8 cellular contexts compared by ENCODE assay signal in the genomic region with DNA sequence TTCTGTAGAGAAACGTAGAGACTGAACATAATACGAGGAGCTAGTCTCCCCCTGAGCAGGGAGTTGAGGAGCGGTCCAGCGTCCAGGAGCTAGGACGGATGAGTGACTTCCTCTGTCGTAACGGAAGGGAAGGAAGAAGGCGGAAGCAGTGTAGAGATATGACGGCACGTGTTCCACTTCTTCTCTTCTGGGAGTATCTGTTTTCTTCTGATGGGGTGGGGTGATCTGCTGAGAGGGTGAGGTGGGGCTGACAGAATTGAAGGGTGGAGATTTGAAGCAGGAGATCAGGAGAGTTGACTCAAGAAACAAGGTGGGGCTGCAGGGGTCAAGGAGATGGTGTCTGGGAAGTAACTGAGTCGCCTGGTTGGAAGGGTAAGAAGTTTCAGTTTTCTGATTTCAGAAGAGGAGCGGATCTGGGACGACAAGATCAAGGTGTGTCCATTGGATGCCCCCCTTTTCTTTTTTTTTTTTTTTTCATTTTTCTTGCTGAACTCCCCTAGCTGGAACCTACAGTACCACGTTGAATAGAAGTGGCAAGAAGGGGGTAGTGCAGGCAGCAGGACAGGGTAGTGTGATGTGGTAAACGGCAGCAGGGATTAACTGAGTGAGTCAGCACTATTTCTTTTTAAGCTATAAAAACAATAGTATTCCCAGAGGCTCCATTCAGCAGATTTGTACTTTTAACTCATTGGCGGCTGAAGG. TPM values are rescaled to one million over a fixed set of nuclear protein-coding genes. Genes with fewer than 3 reads are reported as not detected.
DNase-seq lines count a peak whose midpoint lies in the region; ATAC-seq and TF ChIP-seq lines count a peak whose summit lies in the region.

No MANE protein-coding gene starts in this region.

- intact Hi-C loops in thyroid gland (cut with DNase I) = loop anchor here (5.0 kb wide), 1 partner anchor 46 kb away; no protein-coding TSS in a partner anchor

- no peak overlapping the region for H3K27ac ChIP-seq in RWPE2 (ENCODE audit: poor library complexity, severe bottlenecking)
- no peak overlapping the region for H3K27ac ChIP-seq in rectal smooth muscle tissue (ENCODE audit: low read depth, low read length)
- H3K27ac ChIP-seq in thyroid gland = no peak overlapping the region

- no peak overlapping the region for H3K4me3 ChIP-seq in RWPE2 (ENCODE audit: severe bottlenecking)
- no peak overlapping the region for H3K4me3 ChIP-seq in epithelial cell of esophagus (ENCODE audit: low read length)
- H3K4me3 ChIP-seq in rectal smooth muscle tissue (ENCODE audit: low read length) = peak overlapping the region; percentile 10
- no peak overlapping the region for H3K4me3 ChIP-seq in thyroid gland (replicated peaks in 1 of 3)

- no peak overlapping the region for H3K9ac ChIP-seq in rectal smooth muscle tissue (ENCODE audit: low read length)

- H3K27me3 ChIP-seq in RWPE2 (ENCODE audit: insufficient read depth, poor library complexity, severe bottlenecking) (no peaks in the 10 kb centered on the region), rectal smooth muscle tissue (ENCODE audit: control insufficient read depth, insufficient read depth, low read length) (no peaks in the 10 kb centered on the region), thyroid gland (no peaks in the 10 kb centered on the region)

- ATAC-seq in RWPE2 (ENCODE audit: low read depth) (peak; percentile 84), HG03159 (IDR thresholded peaks at IDR 0.05; ENCODE audit: unreplicated experiment) (no peak), HG02885 (IDR thresholded peaks at IDR 0.05; ENCODE audit: poor library complexity, unreplicated experiment) (no peak)

- WGBS in thyroid gland, 2 donors = 44 to 51% methylated on average over 16 of the region's 16 CpGs

- DNase-seq in GF-D8 (lab: John Stamatoyannopoulos, UW) (peak; percentile 49), RWPE2 (ENCODE audit: low spot score) (no peak), epithelial cell of esophagus (ENCODE audit: low read depth) (peak; percentile 73), SIG-M5 treated with dmso at 0.1 percent for 504 hours (lab: John Stamatoyannopoulos, UW; ENCODE audit: unreplicated experiment) (no peak), thyroid gland (no peak)

- H3K4me1 ChIP-seq in RWPE2 (ENCODE audit: insufficient read depth, poor library complexity, severe bottlenecking) (peaks cover 12% of the 10 kb centered on the region), rectal smooth muscle tissue (ENCODE audit: control insufficient read depth, insufficient read depth, low read length) (no peaks in the 10 kb centered on the region), thyroid gland (no peaks in the 10 kb centered on the region)

- TF ChIP-seq POLR2A in thyroid gland (IDR thresholded peaks at IDR 0.05) = no peak

- TF ChIP-seq CTCF in RWPE2 (IDR thresholded peaks at IDR 0.05; ENCODE audit: poor library complexity, severe bottlenecking) (no peak), epithelial cell of esophagus (IDR thresholded peaks at IDR 0.05; ENCODE audit: insufficient read depth, low read depth, low read length, missing control alignments) (peak; percentile 45), thyroid gland (IDR thresholded peaks at IDR 0.05) (peak in 2 of 6 experiments; percentile 9 to 31)

- no peaks in the 10 kb centered on the region for H3K9me3 ChIP-seq in RWPE2 (ENCODE audit: severe bottlenecking)
- H3K9me3 ChIP-seq in thyroid gland = no peaks in the 10 kb centered on the region

- H3K36me3 ChIP-seq in RWPE2 (ENCODE audit: low read depth) (no peaks in the 10 kb centered on the region), rectal smooth muscle tissue (ENCODE audit: control insufficient read depth, insufficient read depth, low read length) (no peaks in the 10 kb centered on the region), thyroid gland (no peaks in the 10 kb centered on the region)

RNA-seq across cellular contexts. Expression of a gene that starts 50.7 kb away (rescaled TPM):
- 10 to 100 TPM; 33.3 to 73.0 (median 37.1) TPM for total RNA-seq in thyroid gland

RNA-seq across cellular contexts. Expression of a gene that starts 58.9 kb away (rescaled TPM):
- 100 to 1,000 TPM in 1 of 4 donors, 10 to 100 TPM in 3; 34.0 to 117 (median 78.7) TPM for total RNA-seq in thyroid gland

Comparison
In these comparisons a context has a peak if more than half of its experiments do, and no peak if none do; other contexts are left out.
1. DNase-seq: peak in GF-D8 (single experiment) and epithelial cell of esophagus (single experiment); none in RWPE2 (single experiment), SIG-M5 treated with dmso at 0.1 percent for 504 hours (single experiment) and thyroid gland (0 of 2).